ENCODE assay signal across 8 cellular contexts in genomic region chr2:71776227-71776626, GRCh38.
"Had no signal": no experiment of that assay in that cellular context is flagged by ENCODE, and none has a peak within 500 bp of the region (broad histone marks: within the 10 kb centered on the region; RNA-seq: fewer than 3 reads in every experiment).

No MANE protein-coding gene starts in this region.

- H3K9me3 ChIP-seq: HAP-1 had no signal

- H3K4me1 ChIP-seq: HAP-1 had no signal

- H3K36me3 ChIP-seq: HAP-1 had no signal

- H3K4me3 Mint-ChIP-seq: HFFc6 had no signal

- H3K27ac Mint-ChIP-seq: HFFc6 had no signal

- ATAC-seq: HCT116, K562 had no signal

- H3K4me3 ChIP-seq: GM23248, HAP-1, K562 had no signal

- H3K27ac ChIP-seq: GM23248 had no signal

- FAIRE-seq: K562 had no signal

- H3K9ac ChIP-seq: GM23248 had no signal

- DNase-seq: GM23248, GOT3, H7, HFFc6, IMR-90 had no signal
